ENCODE assay signal across 1 cellular context in the genomic region with DNA sequence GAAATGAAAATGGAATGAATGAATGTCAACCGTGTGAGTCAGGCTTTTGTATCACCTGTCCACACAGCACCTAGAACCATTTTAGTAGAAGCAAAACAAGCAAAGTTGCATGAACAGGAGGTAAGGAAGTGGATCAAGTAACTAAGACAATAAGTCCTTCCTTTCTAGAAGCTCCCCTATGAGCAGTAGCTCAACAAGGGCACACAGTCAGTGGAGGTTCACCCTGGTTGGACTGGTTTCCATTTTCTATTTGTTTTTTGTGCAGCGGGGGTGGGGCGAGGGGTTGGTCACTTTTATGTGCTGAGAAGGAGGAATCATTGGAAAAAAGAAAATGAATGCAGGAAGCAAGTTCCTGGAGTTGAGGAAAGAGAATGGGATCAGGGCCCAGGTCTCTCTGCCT.
TF ChIP-seq lines count a peak whose summit lies in the region.

No MANE protein-coding gene starts in this region.

TF ChIP-seq in HepG2, 621 proteins besides CTCF, POLR2A, EP300 and RAD21:
- no peak for TF ChIP-seq ZNF446 (CRISPR knock-in tag; IDR thresholded peaks at IDR 0.05)
- TF ChIP-seq, protein P1, sequence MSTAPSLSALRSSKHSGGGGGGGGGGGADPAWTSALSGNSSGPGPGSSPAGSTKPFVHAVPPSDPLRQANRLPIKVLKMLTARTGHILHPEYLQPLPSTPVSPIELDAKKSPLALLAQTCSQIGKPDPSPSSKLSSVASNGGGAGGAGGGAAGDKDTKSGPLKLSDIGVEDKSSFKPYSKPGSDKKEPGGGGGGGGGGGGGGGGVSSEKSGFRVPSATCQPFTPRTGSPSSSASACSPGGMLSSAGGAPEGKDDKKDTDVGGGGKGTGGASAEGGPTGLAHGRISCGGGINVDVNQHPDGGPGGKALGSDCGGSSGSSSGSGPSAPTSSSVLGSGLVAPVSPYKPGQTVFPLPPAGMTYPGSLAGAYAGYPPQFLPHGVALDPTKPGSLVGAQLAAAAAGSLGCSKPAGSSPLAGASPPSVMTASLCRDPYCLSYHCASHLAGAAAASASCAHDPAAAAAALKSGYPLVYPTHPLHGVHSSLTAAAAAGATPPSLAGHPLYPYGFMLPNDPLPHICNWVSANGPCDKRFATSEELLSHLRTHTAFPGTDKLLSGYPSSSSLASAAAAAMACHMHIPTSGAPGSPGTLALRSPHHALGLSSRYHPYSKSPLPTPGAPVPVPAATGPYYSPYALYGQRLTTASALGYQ (CRISPR knock-in tag; IDR thresholded peaks at IDR 0.05) = no peak
- TF ChIP-seq THRA (CRISPR knock-in tag; IDR thresholded peaks at IDR 0.05; ENCODE audit: borderline replicate concordance) = no peak
